Comparison of ENCODE assay signal across 12 cellular contexts in genomic region chr12:45205165-45205825, GRCh38. TPM values are rescaled to one million over a fixed set of nuclear protein-coding genes. Genes with fewer than 3 reads are reported as not detected.
DNase-seq lines count a peak whose midpoint lies in the region; ATAC-seq, FAIRE-seq and TF ChIP-seq lines count a peak whose summit lies in the region.
"Had no signal": no experiment of that assay in that cellular context is flagged by ENCODE, and none has a peak within 500 bp of the region (broad histone marks: within the 10 kb centered on the region; RNA-seq: fewer than 3 reads in every experiment).

No MANE protein-coding gene starts in this region.

- POLR2A ChIA-PET in GM12878 (lab: Charles Lee): no interaction called here

- peak; percentile 36 for DNase-seq in GM12878 (ENCODE audit: low read depth, low spot score)
- DNase-seq in AG08395 (ENCODE audit: low spot score): no peak
- DNase-seq in NCI-H2081 treated with DMSO at 0.1 percent for 48 hours (lab: John Stamatoyannopoulos, UW): no peak
- DNase-seq in OCI-M1 (lab: John Stamatoyannopoulos, UW): no peak
- DNase-seq in ecto neural progenitor cell (ENCODE audit: low spot score): no peak
- DNase-seq: erythroblast; hypothalamus; stimulated activated CD4-positive, alpha-beta T cell treated with anti-CD3 and anti-CD28 coated beads, Interleukin-1b, Interleukin-23, amount 100 ng/mL, for 48 hours; stimulated activated naive CD4-positive, alpha-beta T cell treated with Interleukin-2 at 50 U/mL for 16 hours had no signal

- H3K27me3 ChIP-seq in GM12878 (replicated peaks in 1 of 2; ENCODE audit: control insufficient read depth in 2 of 2, insufficient read depth in 2 of 2, low read length in 1 of 2): no peaks in the 10 kb centered on the region

- ATAC-seq in GM18861 (IDR thresholded peaks at IDR 0.05; ENCODE audit: unreplicated experiment) (peak; percentile 53), GM21576 (IDR thresholded peaks at IDR 0.05; ENCODE audit: unreplicated experiment) (peak; percentile 62), HG03354 (IDR thresholded peaks at IDR 0.05; ENCODE audit: poor library complexity, severe bottlenecking, unreplicated experiment) (peak; percentile 81), GM12878 (peak; percentile 87)

- CTCF ChIA-PET in GM12878 (lab: Yijun Ruan, JAX): no interaction called here

- H3K4me3 ChIP-seq in GM12878: no peak overlapping the region

- intact Hi-C loops in GM12878 (cut with micrococcal nuclease; ENCODE audit: unreplicated experiment): no loop called here

- H3K9me3 ChIP-seq in GM12878 (replicated peaks; ENCODE audit: control insufficient read depth, insufficient read depth, low read length): no peaks in the 10 kb centered on the region

- TF ChIP-seq POLR2A in GM12878 (IDR thresholded peaks at IDR 0.05; ENCODE audit: low read depth, low read length): no peak

- TF ChIP-seq CTCF in GM12878 (IDR thresholded peaks at IDR 0.05 in 2 of 3, conservative IDR thresholded peaks at IDR 0.05 in 1 of 3; ENCODE audit: control insufficient read depth in 2 of 3, extremely low read depth in 1 of 3, insufficient read depth in 1 of 3, low read depth in 3 of 3, low read length in 3 of 3): no peak

- in situ Hi-C loops in GM12878 (cut with MboI): no loop called here

- RAD21 ChIA-PET in GM12878 (lab: Charles Lee; ENCODE audit: unreplicated experiment): no interaction called here

- no peaks in the 10 kb centered on the region for H3K79me2 ChIP-seq in GM12878 (ENCODE audit: control insufficient read depth, insufficient read depth, low read length)

- WGBS in GM12878 (ENCODE audit: insufficient coverage, insufficient replicate concordance, low lambda C conversion rate, missing lambda C conversion rate): 72% methylated on average over 4 of the region's 4 CpGs

- H3K4me1 ChIP-seq in GM12878 (ENCODE audit: control insufficient read depth, insufficient read depth, low read length): peaks cover 3% of the 10 kb centered on the region

- no peak overlapping the region for H2AFZ ChIP-seq in GM12878 (ENCODE audit: control insufficient read depth, low read depth, low read length)

- H3K9ac ChIP-seq in GM12878 (ENCODE audit: control insufficient read depth, insufficient read depth, low read length): no peak overlapping the region

- no peak for TF ChIP-seq EP300 in GM12878 (IDR thresholded peaks at IDR 0.05; ENCODE audit: borderline replicate concordance in 1 of 2, control insufficient read depth in 1 of 2, low read depth in 2 of 2, low read length in 2 of 2)

- H3K27ac ChIP-seq in GM12878 (ENCODE audit: control insufficient read depth, insufficient read depth): no peak overlapping the region

- SMC1A ChIA-PET in GM12878 (lab: Charles Lee; ENCODE audit: uncharacterized antibody, unreplicated experiment): interaction anchor here (1.0 kb wide), 1 partner anchor 22 kb away, joined by 4 read pairs; no protein-coding TSS in a partner anchor

- no TSS peak for BruUV-seq in GM12878 (replicated peaks; lab: Mats Ljungman, UMichigan)

- no peaks in the 10 kb centered on the region for H3K36me3 ChIP-seq in GM12878 (ENCODE audit: control insufficient read depth in 2 of 2, insufficient read depth in 2 of 2, low read length in 1 of 2)

- TF ChIP-seq RAD21 in GM12878 (IDR thresholded peaks at IDR 0.05; ENCODE audit: insufficient read depth, low read depth, low read length): no peak

- H3K4me2 ChIP-seq in GM12878 (ENCODE audit: control insufficient read depth, insufficient read depth): no peak overlapping the region

- no peak for FAIRE-seq in GM12878 (lab: Jason Lieb, UNC)

- H4K20me1 ChIP-seq in GM12878 (ENCODE audit: control insufficient read depth, insufficient read depth): no peaks in the 10 kb centered on the region

TF ChIP-seq in GM12878, 131 proteins besides CTCF, POLR2A, EP300 and RAD21:
- TF ChIP-seq EED (IDR thresholded peaks at IDR 0.05; ENCODE audit: low read depth) (0 out of 2 replicates have a peak, but pooled peaks have one; percentile 32), ZBED1 (IDR thresholded peaks at IDR 0.05; ENCODE audit: borderline replicate concordance) (no peak), SPI1 (IDR thresholded peaks at IDR 0.05; ENCODE audit: borderline replicate concordance, insufficient read depth, low read depth, low read length) (peak; percentile 88), ZNF622 (IDR thresholded peaks at IDR 0.05) (no peak), IKZF2 (IDR thresholded peaks at IDR 0.05) (peak; percentile 69 to 71; a peak in 3 of 4 replicates), POLR2AphosphoS5 (IDR thresholded peaks at IDR 0.05; ENCODE audit: low read length) (no peak), RUNX3 (IDR thresholded peaks at IDR 0.05; ENCODE audit: low read length) (peak; percentile 60), MTA2 (IDR thresholded peaks at IDR 0.05; ENCODE audit: low read depth) (peak; percentile 46; the same call in 1 of the 2 replicates), IKZF1 (conservative IDR thresholded peaks at IDR 0.05) (peak; percentile 60; the same call in 1 of the 2 replicates)

RNA-seq across cellular contexts. Expression of gene ANO6, which starts 10.6 kb away (rescaled TPM):
- total RNA-seq in GM12878 (2013; cell fraction: nucleolus; rRNA removed): 79.6 and 85.6 TPM in 2 replicates
- total RNA-seq in GM12878 (2014; rRNA removed) (26.9 and 28.5 TPM in 2 replicates), GM12878 (2014; rRNA removed; fragmentation: Illumina TruSeq; extraction: Trizol) (30.3 and 32.3 TPM in 2 replicates), GM12878 (2021) (25.3 and 26.8 TPM in 2 replicates)
- 11.7 TPM for polyA plus RNA-seq in GM12878 (2011; ENCODE audit: low read depth)
- polyA plus RNA-seq in GM12878 (2011; rRNA removed) (30.3 and 41.6 TPM in 2 replicates), GM12878 (2014; fragmentation: Illumina TruSeq; extraction: Trizol) (27.6 and 35.8 TPM in 2 replicates), GM12878 (2014; fragmentation: Nextera tagmentation; extraction: Ambion mirVana) (1 to 10 TPM; 4.6 to 5.6 TPM), GM12878 (2014; rRNA removed) (14.8 and 18.2 TPM in 2 replicates), GM12878 (2016; fragmentation: Nextera tagmentation; extraction: Ambion mirVana) (10 to 100 TPM; 23.4 to 25.2 TPM)
- 16.8 and 21.9 TPM in 2 replicates for polyA plus RNA-seq in GM12878 (2011; cell fraction: cytosol; rRNA removed)
- polyA plus RNA-seq in GM12878 (2011; cell fraction: nucleus; rRNA removed): 18.3 and 20.8 TPM in 2 replicates
- 15.4 and 22.1 TPM in 2 replicates for polyA plus RNA-seq in GM12878 (2012)
- polyA minus RNA-seq in GM12878 (2011; rRNA and poly(A)+ RNA removed): 45.6 and 46.3 TPM in 2 replicates
- 14.7 and 15.4 TPM in 2 replicates for polyA minus RNA-seq in GM12878 (2011; cell fraction: cytosol; rRNA and poly(A)+ RNA removed)
- 28.4 and 38.5 TPM in 2 replicates for polyA minus RNA-seq in GM12878 (2011; cell fraction: nucleus; rRNA and poly(A)+ RNA removed)
